ENCODE assay signal across 17 cellular contexts in the genomic region with DNA sequence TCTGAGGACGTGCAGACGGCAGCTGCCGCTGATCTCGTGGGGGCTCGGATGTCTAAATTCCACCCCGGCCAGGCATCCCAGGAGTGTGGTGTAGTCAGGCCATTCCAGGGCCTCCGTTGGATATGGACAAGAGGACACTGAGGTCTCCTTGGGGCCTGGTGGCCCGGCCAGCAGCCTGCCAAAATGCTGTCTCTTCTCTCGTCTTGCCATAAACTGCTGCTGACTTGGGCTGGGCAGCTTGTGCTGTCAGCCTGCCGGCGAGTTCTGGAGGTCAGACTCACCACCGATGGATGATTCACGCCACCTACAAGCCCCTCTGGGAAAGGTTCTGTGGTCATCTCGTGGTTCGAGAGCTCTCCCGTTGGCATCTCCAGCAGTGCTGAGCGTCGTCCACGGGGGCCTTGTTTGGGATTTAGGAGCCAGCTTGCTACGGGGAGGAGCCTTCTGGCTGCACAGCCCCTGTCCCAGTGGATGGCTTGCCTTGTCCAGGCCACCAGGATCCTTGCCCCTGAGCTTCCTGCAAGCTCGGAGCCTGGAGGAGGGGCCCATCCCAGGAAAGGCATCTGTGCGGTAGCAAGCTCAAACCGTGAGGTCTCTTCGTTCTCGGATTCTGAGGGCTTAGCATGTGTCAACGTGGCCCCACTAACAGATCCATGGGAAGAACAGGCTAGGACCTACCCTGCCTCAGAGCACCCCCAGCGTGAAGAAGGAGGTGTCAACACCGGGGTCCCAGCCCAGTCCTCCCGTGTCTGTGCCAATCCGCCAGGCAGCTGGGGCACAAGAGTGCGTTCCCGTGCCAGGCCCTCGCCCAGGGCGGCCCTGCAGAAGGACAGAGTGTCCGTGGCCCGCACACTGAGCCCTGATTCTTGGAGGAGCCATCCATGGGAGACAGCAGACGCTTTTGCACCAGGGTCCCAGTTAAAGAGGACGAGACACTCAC.
DNase-seq lines count a peak whose midpoint lies in the region; ATAC-seq and TF ChIP-seq lines count a peak whose summit lies in the region.
"Had no signal": no experiment of that assay in that cellular context is flagged by ENCODE, and none has a peak within 500 bp of the region (broad histone marks: within the 10 kb centered on the region; RNA-seq: fewer than 3 reads in every experiment).

No MANE protein-coding gene starts in this region.

- H3K4me3 Mint-ChIP-seq in endodermal cell: no peak overlapping the region
- H3K4me3 Mint-ChIP-seq: CD8-positive, alpha-beta T cell had no signal

- H3K27ac ChIP-seq in endodermal cell (ENCODE audit: low read depth, low read length): no peak overlapping the region

- peaks cover 5% of the 10 kb centered on the region for H3K9me3 Mint-ChIP-seq in endodermal cell
- H3K9me3 Mint-ChIP-seq: CD8-positive, alpha-beta T cell had no signal

- peaks cover 6% of the 10 kb centered on the region for H3K9me3 ChIP-seq in endodermal cell (ENCODE audit: control insufficient read depth, low read length)
- H3K9me3 ChIP-seq: BE2C, MG63 had no signal

- no peaks in the 10 kb centered on the region for H3K4me1 ChIP-seq in endodermal cell (ENCODE audit: control insufficient read depth, insufficient read depth, low read length)
- H3K4me1 ChIP-seq: BE2C had no signal

- H3K36me3 ChIP-seq in endodermal cell (ENCODE audit: control insufficient read depth, insufficient read depth, low read length): no peaks in the 10 kb centered on the region
- H3K36me3 ChIP-seq: BE2C, MG63 had no signal

- no peak overlapping the region for H3K27ac Mint-ChIP-seq in endodermal cell
- H3K27ac Mint-ChIP-seq: CD8-positive, alpha-beta T cell had no signal

- no peak overlapping the region for H3K4me3 ChIP-seq in endodermal cell (ENCODE audit: low read length)
- H3K4me3 ChIP-seq: MG63 had no signal

- intact Hi-C loops in sciatic nerve (cut with DNase I): no loop called here

- peaks cover 2% of the 10 kb centered on the region for H3K4me1 Mint-ChIP-seq in endodermal cell

- ATAC-seq in sciatic nerve: no peak
- ATAC-seq: CD8-positive, alpha-beta T cell had no signal

- TF ChIP-seq CTCF in endodermal cell (conservative IDR thresholded peaks at IDR 0.05): no peak

- DNase-seq in A172 (ENCODE audit: low spot score): peak; percentile 14
- DNase-seq in Daoy (ENCODE audit: low read depth): peak; percentile 66
- peak; percentile 35 for DNase-seq in endodermal cell
- peak; percentile 49 for DNase-seq in sciatic nerve (ENCODE audit: low spot score)
- no peak for DNase-seq in nucleus accumbens (lab: John Stamatoyannopoulos, UW)
- no peak for DNase-seq in HCEC 1CT
- DNase-seq in RPMI8226: no peak
- DNase-seq: BE2C; CD8-positive, alpha-beta T cell; DND-41; GOT3; MG63; NCI-H1105; NCI-H1694 treated with DMSO at 0.1 percent for 48 hours; NCI-H345; NCI-H69; NK-92 treated with Interleukin-12 subunit alpha and Interleukin-12 subunit beta, amount 100 ng/mL, for 24 hours had no signal

- no peaks in the 10 kb centered on the region for H3K27me3 ChIP-seq in endodermal cell (ENCODE audit: control insufficient read depth, insufficient read depth, low read length, poor library complexity, severe bottlenecking)
- H3K27me3 ChIP-seq: BE2C, MG63 had no signal

- WGBS in endodermal cell (ENCODE audit: insufficient coverage in 1 of 2, insufficient read length in 1 of 2), 2 experiments: 89 to 91% methylated on average over 34 to 38 of the region's 38 CpGs

- H3K9ac ChIP-seq in endodermal cell (ENCODE audit: extremely low read depth, low read length, poor library complexity, severe bottlenecking): no peak overlapping the region

- H3K27me3 Mint-ChIP-seq in endodermal cell (ENCODE audit: insufficient read depth): no peaks in the 10 kb centered on the region

- H3K36me3 Mint-ChIP-seq in endodermal cell (ENCODE audit: low read depth): peaks cover 17% of the 10 kb centered on the region
- H3K36me3 Mint-ChIP-seq: CD8-positive, alpha-beta T cell had no signal

Comparison
In these comparisons a context has a peak if more than half of its experiments do, and no peak if none do; other contexts are left out.
1. DNase-seq: peak in A172 (single experiment), Daoy (single experiment), endodermal cell (single experiment) and sciatic nerve (single experiment); none in nucleus accumbens (0 of 56), HCEC 1CT (single experiment) and RPMI8226 (single experiment).